ENCODE assay signal across 12 cellular contexts in genomic region chr18:11005528-11005927, GRCh38.
DNase-seq lines count a peak whose midpoint lies in the region; ATAC-seq and TF ChIP-seq lines count a peak whose summit lies in the region.
"Had no signal": no experiment of that assay in that cellular context is flagged by ENCODE, and none has a peak within 500 bp of the region (broad histone marks: within the 10 kb centered on the region; RNA-seq: fewer than 3 reads in every experiment).

No MANE protein-coding gene starts in this region.

- H3K4me3 ChIP-seq in HUES48 (ENCODE audit: low read depth, low read length) (no peak overlapping the region), choroid plexus epithelial cell (ENCODE audit: low read depth, low read length) (no peak overlapping the region), right lobe of liver (no peak overlapping the region)
- H3K4me3 ChIP-seq: heart left ventricle had no signal

- DNase-seq in A172 (ENCODE audit: low spot score) (peak; percentile 41), choroid plexus epithelial cell (ENCODE audit: low read depth) (peak; percentile 98), right lobe of liver (peak; percentile 54 to 68 (median 67)), NCI-H1092 (lab: John Stamatoyannopoulos, UW) (no peak)
- DNase-seq in activated effector memory CD4-positive, alpha-beta T cell treated with anti-CD3 and anti-CD28 coated beads, Interleukin-2, amount 50 U/mL, for 16 hours = no peak
- DNase-seq in stimulated activated CD4-positive, alpha-beta T cell treated with anti-CD3 and anti-CD28 coated beads, Interleukin-4, amount 100 ng/mL, for 1 hour = no peak
- DNase-seq: heart left ventricle, NCI-H1105, T-helper 1 cell had no signal

- intact Hi-C loops in right lobe of liver (cut with DNase I) = loop anchor here in 1 of 2 donors (10.0 kb wide), 1 partner anchor 61 kb away; no protein-coding TSS in a partner anchor

- peak; percentile 96 to 98 (median 97) for ATAC-seq in right lobe of liver
- no peak for ATAC-seq in GM18873 (IDR thresholded peaks at IDR 0.05; ENCODE audit: low FRiP score, unreplicated experiment)
- ATAC-seq: stimulated activated effector memory CD8-positive, alpha-beta T cell treated with anti-CD3 and anti-CD28 coated beads, Interleukin-12 subunit alpha, Interleukin-12 subunit beta, amount 100 ng/mL, for 72 hours had no signal

- H3K27ac ChIP-seq in HUES48 (ENCODE audit: low read depth, low read length) (peak overlapping the region; percentile 79), right lobe of liver (peak overlapping the region; percentile 42 to 57 (median 49))
- H3K27ac ChIP-seq: heart left ventricle had no signal

- 42% methylated on average over 5 of the region's 5 CpGs for WGBS in right lobe of liver (ENCODE audit: insufficient coverage, low coverage, low lambda C conversion rate, missing lambda C conversion rate)

- H3K4me1 ChIP-seq in HUES48 (ENCODE audit: control insufficient read depth, insufficient read depth, low read length) (peaks cover 6% of the 10 kb centered on the region; the same call in 1 of the 2 replicates), right lobe of liver (peaks cover 0 to 9% (median 4%) of the 10 kb centered on the region in 4 donors)
- H3K4me1 ChIP-seq: heart left ventricle had no signal

- no peak overlapping the region for H3K9ac ChIP-seq in HUES48 (ENCODE audit: low read depth, low read length)

- no peak for TF ChIP-seq POLR2A in right lobe of liver (IDR thresholded peaks at IDR 0.05)

- TF ChIP-seq CTCF in choroid plexus epithelial cell (conservative IDR thresholded peaks at IDR 0.05; ENCODE audit: low read depth, low read length) (no peak), right lobe of liver (IDR thresholded peaks at IDR 0.05) (no peak)

- no peaks in the 10 kb centered on the region for H3K36me3 ChIP-seq in HUES48 (ENCODE audit: control insufficient read depth, insufficient read depth, low read length)
- no peaks in the 10 kb centered on the region for H3K36me3 ChIP-seq in right lobe of liver
- H3K36me3 ChIP-seq: heart left ventricle had no signal

- no peaks in the 10 kb centered on the region for H3K9me3 ChIP-seq in HUES48 (ENCODE audit: control insufficient read depth, insufficient read depth, low read length)
- H3K9me3 ChIP-seq in right lobe of liver = no peaks in the 10 kb centered on the region
- H3K9me3 ChIP-seq: heart left ventricle had no signal

- no peaks in the 10 kb centered on the region for H3K27me3 ChIP-seq in HUES48 (ENCODE audit: control insufficient read depth, insufficient read depth, low read length)
- H3K27me3 ChIP-seq in right lobe of liver = no peaks in the 10 kb centered on the region
- H3K27me3 ChIP-seq: heart left ventricle had no signal

Comparison
In these comparisons a context has a peak if more than half of its experiments do, and no peak if none do; other contexts are left out.
1. DNase-seq: peak in A172 (single experiment), choroid plexus epithelial cell (single experiment) and right lobe of liver (3 of 3); none in activated effector memory CD4-positive, alpha-beta T cell treated with anti-CD3 and anti-CD28 coated beads, Interleukin-2, amount 50 U/mL, for 16 hours (single experiment), stimulated activated CD4-positive, alpha-beta T cell treated with anti-CD3 and anti-CD28 coated beads, Interleukin-4, amount 100 ng/mL, for 1 hour (single experiment) and NCI-H1092 (single experiment).